ENCODE assay signal across 1 cellular context in genomic region chr3:69143605-69144004, GRCh38.
TF ChIP-seq lines count a peak whose summit lies in the region.

No MANE protein-coding gene starts in this region.

TF ChIP-seq in K562, 482 proteins besides CTCF, POLR2A, EP300 and RAD21 (continued from another document and continues in another):
- TF ChIP-seq, protein P1, sequence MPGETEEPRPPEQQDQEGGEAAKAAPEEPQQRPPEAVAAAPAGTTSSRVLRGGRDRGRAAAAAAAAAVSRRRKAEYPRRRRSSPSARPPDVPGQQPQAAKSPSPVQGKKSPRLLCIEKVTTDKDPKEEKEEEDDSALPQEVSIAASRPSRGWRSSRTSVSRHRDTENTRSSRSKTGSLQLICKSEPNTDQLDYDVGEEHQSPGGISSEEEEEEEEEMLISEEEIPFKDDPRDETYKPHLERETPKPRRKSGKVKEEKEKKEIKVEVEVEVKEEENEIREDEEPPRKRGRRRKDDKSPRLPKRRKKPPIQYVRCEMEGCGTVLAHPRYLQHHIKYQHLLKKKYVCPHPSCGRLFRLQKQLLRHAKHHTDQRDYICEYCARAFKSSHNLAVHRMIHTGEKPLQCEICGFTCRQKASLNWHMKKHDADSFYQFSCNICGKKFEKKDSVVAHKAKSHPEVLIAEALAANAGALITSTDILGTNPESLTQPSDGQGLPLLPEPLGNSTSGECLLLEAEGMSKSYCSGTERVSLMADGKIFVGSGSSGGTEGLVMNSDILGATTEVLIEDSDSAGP (CRISPR knock-in tag; IDR thresholded peaks at IDR 0.05), result no peak
- TF ChIP-seq HEY1 (CRISPR knock-in tag; IDR thresholded peaks at IDR 0.05; ENCODE audit: borderline replicate concordance) (no peak), GTF2E2 (tag; IDR thresholded peaks at IDR 0.05) (no peak), PPARD (CRISPR knock-in tag; IDR thresholded peaks at IDR 0.05) (no peak), PHB (CRISPR knock-in tag; IDR thresholded peaks at IDR 0.05) (no peak), ASH1L (IDR thresholded peaks at IDR 0.05; ENCODE audit: borderline replicate concordance, low read depth, partially characterized antibody) (no peak), ZNF274 (IDR thresholded peaks at IDR 0.05; ENCODE audit: borderline replicate concordance, low read depth, low read length) (no peak), ZBTB17 (CRISPR knock-in tag; IDR thresholded peaks at IDR 0.05) (peak; percentile 99), CGGBP1 (CRISPR knock-in tag; IDR thresholded peaks at IDR 0.05) (no peak), ELK1 (CRISPR knock-in tag; IDR thresholded peaks at IDR 0.05) (no peak), ZNF124 (CRISPR knock-in tag; IDR thresholded peaks at IDR 0.05) (no peak), E2F5 (CRISPR knock-in tag; IDR thresholded peaks at IDR 0.05) (no peak), HDAC2 (IDR thresholded peaks at IDR 0.05) (no peak), L3MBTL2 (IDR thresholded peaks at IDR 0.05) (peak; percentile 69; the same call in 1 of the 2 replicates), USF1 (CRISPR knock-in tag; IDR thresholded peaks at IDR 0.05) (no peak), RFX7 (CRISPR knock-in tag; IDR thresholded peaks at IDR 0.05) (no peak), SMARCB1 (IDR thresholded peaks at IDR 0.05; ENCODE audit: insufficient read length, low read depth) (no peak), SNAPC5 (CRISPR knock-in tag; IDR thresholded peaks at IDR 0.05) (no peak), MEIS2 (IDR thresholded peaks at IDR 0.05; ENCODE audit: partially characterized antibody) (peak; percentile 66), CREB3 (tag; conservative IDR thresholded peaks at IDR 0.05; ENCODE audit: low read depth) (no peak), NR2F6 (CRISPR knock-in tag; IDR thresholded peaks at IDR 0.05) (no peak), RBM34 (IDR thresholded peaks at IDR 0.05; ENCODE audit: borderline replicate concordance, insufficient read depth, low read length) (no peak), ZNF311 (CRISPR knock-in tag; IDR thresholded peaks at IDR 0.05) (no peak), ZNF561 (CRISPR knock-in tag; conservative IDR thresholded peaks at IDR 0.05) (no peak), PTBP1 (IDR thresholded peaks at IDR 0.05; ENCODE audit: low read depth, low read length) (no peak), DIDO1 (tag; IDR thresholded peaks at IDR 0.05; ENCODE audit: low read depth) (no peak), SLC30A9 (CRISPR knock-in tag; IDR thresholded peaks at IDR 0.05) (no peak), KLF13 (tag; IDR thresholded peaks at IDR 0.05; ENCODE audit: borderline replicate concordance, low read depth) (no peak), ZNF551 (CRISPR knock-in tag; IDR thresholded peaks at IDR 0.05) (no peak), STAT5B (CRISPR knock-in tag; IDR thresholded peaks at IDR 0.05) (no peak), ZNF586 (CRISPR knock-in tag; conservative IDR thresholded peaks at IDR 0.05) (no peak), ZNF146 (CRISPR knock-in tag; IDR thresholded peaks at IDR 0.05; ENCODE audit: unreplicated experiment) (no peak), FIP1L1 (IDR thresholded peaks at IDR 0.05; ENCODE audit: low read depth, low read length, poor library complexity, severe bottlenecking) (no peak), ZNF780A (CRISPR knock-in tag; IDR thresholded peaks at IDR 0.05) (no peak), LEF1 (IDR thresholded peaks at IDR 0.05) (peak; percentile 56; the same call in 1 of the 2 replicates), ZNF212 (CRISPR knock-in tag; IDR thresholded peaks at IDR 0.05) (no peak), ETS1 (conservative IDR thresholded peaks at IDR 0.05; ENCODE audit: control insufficient read depth, low read depth, low read length) (no peak), EZH2 (IDR thresholded peaks at IDR 0.05; ENCODE audit: borderline replicate concordance, low read depth, low read length) (no peak), ZNF197 (CRISPR knock-in tag; IDR thresholded peaks at IDR 0.05; ENCODE audit: low read depth) (no peak)
- TF ChIP-seq, protein P2, sequence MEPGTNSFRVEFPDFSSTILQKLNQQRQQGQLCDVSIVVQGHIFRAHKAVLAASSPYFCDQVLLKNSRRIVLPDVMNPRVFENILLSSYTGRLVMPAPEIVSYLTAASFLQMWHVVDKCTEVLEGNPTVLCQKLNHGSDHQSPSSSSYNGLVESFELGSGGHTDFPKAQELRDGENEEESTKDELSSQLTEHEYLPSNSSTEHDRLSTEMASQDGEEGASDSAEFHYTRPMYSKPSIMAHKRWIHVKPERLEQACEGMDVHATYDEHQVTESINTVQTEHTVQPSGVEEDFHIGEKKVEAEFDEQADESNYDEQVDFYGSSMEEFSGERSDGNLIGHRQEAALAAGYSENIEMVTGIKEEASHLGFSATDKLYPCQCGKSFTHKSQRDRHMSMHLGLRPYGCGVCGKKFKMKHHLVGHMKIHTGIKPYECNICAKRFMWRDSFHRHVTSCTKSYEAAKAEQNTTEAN (CRISPR knock-in tag; IDR thresholded peaks at IDR 0.05), result no peak
- TF ChIP-seq, protein P3, sequence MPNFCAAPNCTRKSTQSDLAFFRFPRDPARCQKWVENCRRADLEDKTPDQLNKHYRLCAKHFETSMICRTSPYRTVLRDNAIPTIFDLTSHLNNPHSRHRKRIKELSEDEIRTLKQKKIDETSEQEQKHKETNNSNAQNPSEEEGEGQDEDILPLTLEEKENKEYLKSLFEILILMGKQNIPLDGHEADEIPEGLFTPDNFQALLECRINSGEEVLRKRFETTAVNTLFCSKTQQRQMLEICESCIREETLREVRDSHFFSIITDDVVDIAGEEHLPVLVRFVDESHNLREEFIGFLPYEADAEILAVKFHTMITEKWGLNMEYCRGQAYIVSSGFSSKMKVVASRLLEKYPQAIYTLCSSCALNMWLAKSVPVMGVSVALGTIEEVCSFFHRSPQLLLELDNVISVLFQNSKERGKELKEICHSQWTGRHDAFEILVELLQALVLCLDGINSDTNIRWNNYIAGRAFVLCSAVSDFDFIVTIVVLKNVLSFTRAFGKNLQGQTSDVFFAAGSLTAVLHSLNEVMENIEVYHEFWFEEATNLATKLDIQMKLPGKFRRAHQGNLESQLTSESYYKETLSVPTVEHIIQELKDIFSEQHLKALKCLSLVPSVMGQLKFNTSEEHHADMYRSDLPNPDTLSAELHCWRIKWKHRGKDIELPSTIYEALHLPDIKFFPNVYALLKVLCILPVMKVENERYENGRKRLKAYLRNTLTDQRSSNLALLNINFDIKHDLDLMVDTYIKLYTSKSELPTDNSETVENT (CRISPR knock-in tag; IDR thresholded peaks at IDR 0.05), result no peak
- TF ChIP-seq, protein P4, sequence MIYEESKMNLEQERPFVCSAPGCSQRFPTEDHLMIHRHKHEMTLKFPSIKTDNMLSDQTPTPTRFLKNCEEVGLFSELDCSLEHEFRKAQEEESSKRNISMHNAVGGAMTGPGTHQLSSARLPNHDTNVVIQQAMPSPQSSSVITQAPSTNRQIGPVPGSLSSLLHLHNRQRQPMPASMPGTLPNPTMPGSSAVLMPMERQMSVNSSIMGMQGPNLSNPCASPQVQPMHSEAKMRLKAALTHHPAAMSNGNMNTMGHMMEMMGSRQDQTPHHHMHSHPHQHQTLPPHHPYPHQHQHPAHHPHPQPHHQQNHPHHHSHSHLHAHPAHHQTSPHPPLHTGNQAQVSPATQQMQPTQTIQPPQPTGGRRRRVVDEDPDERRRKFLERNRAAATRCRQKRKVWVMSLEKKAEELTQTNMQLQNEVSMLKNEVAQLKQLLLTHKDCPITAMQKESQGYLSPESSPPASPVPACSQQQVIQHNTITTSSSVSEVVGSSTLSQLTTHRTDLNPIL (CRISPR knock-in tag; IDR thresholded peaks at IDR 0.05), result no peak
- TF ChIP-seq, protein P5, sequence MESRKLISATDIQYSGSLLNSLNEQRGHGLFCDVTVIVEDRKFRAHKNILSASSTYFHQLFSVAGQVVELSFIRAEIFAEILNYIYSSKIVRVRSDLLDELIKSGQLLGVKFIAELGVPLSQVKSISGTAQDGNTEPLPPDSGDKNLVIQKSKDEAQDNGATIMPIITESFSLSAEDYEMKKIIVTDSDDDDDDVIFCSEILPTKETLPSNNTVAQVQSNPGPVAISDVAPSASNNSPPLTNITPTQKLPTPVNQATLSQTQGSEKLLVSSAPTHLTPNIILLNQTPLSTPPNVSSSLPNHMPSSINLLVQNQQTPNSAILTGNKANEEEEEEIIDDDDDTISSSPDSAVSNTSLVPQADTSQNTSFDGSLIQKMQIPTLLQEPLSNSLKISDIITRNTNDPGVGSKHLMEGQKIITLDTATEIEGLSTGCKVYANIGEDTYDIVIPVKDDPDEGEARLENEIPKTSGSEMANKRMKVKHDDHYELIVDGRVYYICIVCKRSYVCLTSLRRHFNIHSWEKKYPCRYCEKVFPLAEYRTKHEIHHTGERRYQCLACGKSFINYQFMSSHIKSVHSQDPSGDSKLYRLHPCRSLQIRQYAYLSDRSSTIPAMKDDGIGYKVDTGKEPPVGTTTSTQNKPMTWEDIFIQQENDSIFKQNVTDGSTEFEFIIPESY (CRISPR knock-in tag; IDR thresholded peaks at IDR 0.05), result no peak
- TF ChIP-seq, protein P6, sequence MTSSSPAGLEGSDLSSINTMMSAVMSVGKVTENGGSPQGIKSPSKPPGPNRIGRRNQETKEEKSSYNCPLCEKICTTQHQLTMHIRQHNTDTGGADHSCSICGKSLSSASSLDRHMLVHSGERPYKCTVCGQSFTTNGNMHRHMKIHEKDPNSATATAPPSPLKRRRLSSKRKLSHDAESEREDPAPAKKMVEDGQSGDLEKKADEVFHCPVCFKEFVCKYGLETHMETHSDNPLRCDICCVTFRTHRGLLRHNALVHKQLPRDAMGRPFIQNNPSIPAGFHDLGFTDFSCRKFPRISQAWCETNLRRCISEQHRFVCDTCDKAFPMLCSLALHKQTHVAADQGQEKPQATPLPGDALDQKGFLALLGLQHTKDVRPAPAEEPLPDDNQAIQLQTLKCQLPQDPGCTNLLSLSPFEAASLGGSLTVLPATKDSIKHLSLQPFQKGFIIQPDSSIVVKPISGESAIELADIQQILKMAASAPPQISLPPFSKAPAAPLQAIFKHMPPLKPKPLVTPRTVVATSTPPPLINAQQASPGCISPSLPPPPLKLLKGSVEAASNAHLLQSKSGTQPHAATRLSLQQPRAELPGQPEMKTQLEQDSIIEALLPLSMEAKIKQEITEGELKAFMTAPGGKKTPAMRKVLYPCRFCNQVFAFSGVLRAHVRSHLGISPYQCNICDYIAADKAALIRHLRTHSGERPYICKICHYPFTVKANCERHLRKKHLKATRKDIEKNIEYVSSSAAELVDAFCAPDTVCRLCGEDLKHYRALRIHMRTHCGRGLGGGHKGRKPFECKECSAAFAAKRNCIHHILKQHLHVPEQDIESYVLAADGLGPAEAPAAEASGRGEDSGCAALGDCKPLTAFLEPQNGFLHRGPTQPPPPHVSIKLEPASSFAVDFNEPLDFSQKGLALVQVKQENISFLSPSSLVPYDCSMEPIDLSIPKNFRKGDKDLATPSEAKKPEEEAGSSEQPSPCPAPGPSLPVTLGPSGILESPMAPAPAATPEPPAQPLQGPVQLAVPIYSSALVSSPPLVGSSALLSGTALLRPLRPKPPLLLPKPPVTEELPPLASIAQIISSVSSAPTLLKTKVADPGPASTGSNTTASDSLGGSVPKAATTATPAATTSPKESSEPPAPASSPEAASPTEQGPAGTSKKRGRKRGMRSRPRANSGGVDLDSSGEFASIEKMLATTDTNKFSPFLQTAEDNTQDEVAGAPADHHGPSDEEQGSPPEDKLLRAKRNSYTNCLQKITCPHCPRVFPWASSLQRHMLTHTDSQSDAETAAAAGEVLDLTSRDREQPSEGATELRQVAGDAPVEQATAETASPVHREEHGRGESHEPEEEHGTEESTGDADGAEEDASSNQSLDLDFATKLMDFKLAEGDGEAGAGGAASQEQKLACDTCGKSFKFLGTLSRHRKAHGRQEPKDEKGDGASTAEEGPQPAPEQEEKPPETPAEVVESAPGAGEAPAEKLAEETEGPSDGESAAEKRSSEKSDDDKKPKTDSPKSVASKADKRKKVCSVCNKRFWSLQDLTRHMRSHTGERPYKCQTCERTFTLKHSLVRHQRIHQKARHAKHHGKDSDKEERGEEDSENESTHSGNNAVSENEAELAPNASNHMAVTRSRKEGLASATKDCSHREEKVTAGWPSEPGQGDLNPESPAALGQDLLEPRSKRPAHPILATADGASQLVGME (CRISPR knock-in tag; IDR thresholded peaks at IDR 0.05), result no peak
